8 cellular contexts compared by ENCODE assay signal in genomic region chr7:151082151-151083070, GRCh38. TPM values are rescaled to one million over a fixed set of nuclear protein-coding genes. Genes with fewer than 3 reads are reported as not detected.
DNase-seq lines count a peak whose midpoint lies in the region; ATAC-seq and TF ChIP-seq lines count a peak whose summit lies in the region.

No MANE protein-coding gene starts in this region.

- H3K4me1 Mint-ChIP-seq in activated CD8-positive, alpha-beta memory T cell treated with anti-CD3 and anti-CD28 coated beads, Interleukin-2, amount 10 ng/mL, durations not matched to agents 7 days and 5 days = peaks cover 50% of the 10 kb centered on the region

- in situ Hi-C loops in astrocyte of the cerebellum (cut with HindIII; ENCODE audit: low sequenced_read_pairs) = no loop called here

- H3K27ac Mint-ChIP-seq in activated CD8-positive, alpha-beta memory T cell treated with anti-CD3 and anti-CD28 coated beads, Interleukin-2, amount 10 ng/mL, durations not matched to agents 7 days and 5 days = peak overlapping the region; percentile 94

- H3K4me3 ChIP-seq in astrocyte of the cerebellum (ENCODE audit: low read depth, low read length) (peak overlapping the region; percentile 93), right lobe of liver (peak overlapping the region; percentile 83 to 99 (median 93)), tibial nerve (peak overlapping the region; percentile 67 to 93 (median 76))

- H3K4me3 Mint-ChIP-seq in activated CD8-positive, alpha-beta memory T cell treated with anti-CD3 and anti-CD28 coated beads, Interleukin-2, amount 10 ng/mL, durations not matched to agents 7 days and 5 days = peak overlapping the region; percentile 95

- intact Hi-C loops in right lobe of liver (cut with DNase I) = no loop called here

- no peak for ATAC-seq in activated CD8-positive, alpha-beta memory T cell treated with anti-CD3 and anti-CD28 coated beads, Interleukin-2, amount 10 ng/mL, durations not matched to agents 7 days and 5 days
- no peak for ATAC-seq in right lobe of liver
- no peak for ATAC-seq in HG02973 (IDR thresholded peaks at IDR 0.05; ENCODE audit: unreplicated experiment)
- ATAC-seq in HG03460 (IDR thresholded peaks at IDR 0.05; ENCODE audit: unreplicated experiment) = no peak

- H3K27me3 ChIP-seq in right lobe of liver (no peaks in the 10 kb centered on the region), tibial nerve (no peaks in the 10 kb centered on the region)

- no peak for TF ChIP-seq POLR2A in right lobe of liver (IDR thresholded peaks at IDR 0.05)
- no peak for TF ChIP-seq POLR2A in tibial nerve (IDR thresholded peaks at IDR 0.05)

- TF ChIP-seq CTCF in astrocyte of the cerebellum (IDR thresholded peaks at IDR 0.05; ENCODE audit: low read depth, low read length, missing control alignments) (no peak), right lobe of liver (IDR thresholded peaks at IDR 0.05) (no peak), tibial nerve (IDR thresholded peaks at IDR 0.05) (no peak)

- 7% methylated on average over 12 of the region's 42 CpGs for WGBS in right lobe of liver (ENCODE audit: insufficient coverage, low coverage, low lambda C conversion rate, missing lambda C conversion rate)
- WGBS in tibial nerve, 2 donors = 44 to 55% methylated on average over 41 of the region's 42 CpGs

- TF ChIP-seq EP300 in tibial nerve (IDR thresholded peaks at IDR 0.05) = no peak

- no peaks in the 10 kb centered on the region for H3K36me3 ChIP-seq in right lobe of liver
- H3K36me3 ChIP-seq in tibial nerve = peaks cover 0 to 12% (median 0%) of the 10 kb centered on the region in 3 donors

- H3K4me1 ChIP-seq in right lobe of liver (peaks cover 0 to 37% (median 16%) of the 10 kb centered on the region in 4 donors), tibial nerve (peaks cover 0 to 71% (median 42%) of the 10 kb centered on the region in 4 donors)

- H3K27ac ChIP-seq in right lobe of liver = peak overlapping the region; percentile 80 to 90 (median 90)
- peak overlapping the region; percentile 92 to 99 (median 98) for H3K27ac ChIP-seq in tibial nerve

- CTCF ChIA-PET in activated CD8-positive, alpha-beta memory T cell treated with anti-CD3 and anti-CD28 coated beads, Interleukin-2, amount 10 ng/mL, durations not matched to agents 7 days and 5 days (lab: Charles Lee) = interaction anchor here (1.1 to 3.4 kb wide), 6 partner anchors 22 to 64 kb away, joined by 3 to 15 read pairs (median 4); partner anchors contain the start of gene ABCB8

- DNase-seq in activated CD8-positive, alpha-beta memory T cell treated with anti-CD3 and anti-CD28 coated beads, Interleukin-2, amount 10 ng/mL, durations not matched to agents 7 days and 5 days = no peak
- DNase-seq in activated CD8-positive, alpha-beta memory T cell treated with anti-CD3 and anti-CD28 coated beads for 24 hours = no peak
- DNase-seq in astrocyte of the cerebellum (ENCODE audit: low read depth) = no peak
- peak in 1 of 3 donors; percentile 49 for DNase-seq in right lobe of liver
- no peak for DNase-seq in tibial nerve (ENCODE audit: low spot score in 2 of 2)
- DNase-seq in effector CD4-positive, alpha-beta T cell = no peak

- H3K9me3 ChIP-seq in right lobe of liver (no peaks in the 10 kb centered on the region), tibial nerve (no peaks in the 10 kb centered on the region)

- peaks cover 11% of the 10 kb centered on the region for H3K27me3 Mint-ChIP-seq in activated CD8-positive, alpha-beta memory T cell treated with anti-CD3 and anti-CD28 coated beads, Interleukin-2, amount 10 ng/mL, durations not matched to agents 7 days and 5 days

- no peaks in the 10 kb centered on the region for H3K9me3 Mint-ChIP-seq in activated CD8-positive, alpha-beta memory T cell treated with anti-CD3 and anti-CD28 coated beads, Interleukin-2, amount 10 ng/mL, durations not matched to agents 7 days and 5 days (ENCODE audit: low read depth)

- H3K36me3 Mint-ChIP-seq in activated CD8-positive, alpha-beta memory T cell treated with anti-CD3 and anti-CD28 coated beads, Interleukin-2, amount 10 ng/mL, durations not matched to agents 7 days and 5 days = peaks cover 4% of the 10 kb centered on the region

RNA-seq across cellular contexts. Expression of gene TMUB1, which starts 0.9 kb away (rescaled TPM):
- total RNA-seq in activated CD8-positive, alpha-beta memory T cell treated with anti-CD3 and anti-CD28 coated beads, Interleukin-2, amount 10 ng/mL, durations not matched to agents 7 days and 5 days = 10 to 100 TPM; 83.1 to 85.7 TPM
- total RNA-seq in right lobe of liver (10 to 100 TPM; 27.7 to 63.1 (median 41.8) TPM), tibial nerve (10 to 100 TPM; 24.3 to 61.5 (median 33.8) TPM)

RNA-seq across cellular contexts. Expression of gene FASTK, which starts 1.8 kb away (rescaled TPM):
- 10 to 100 TPM; 77.7 to 79.5 TPM for total RNA-seq in activated CD8-positive, alpha-beta memory T cell treated with anti-CD3 and anti-CD28 coated beads, Interleukin-2, amount 10 ng/mL, durations not matched to agents 7 days and 5 days
- total RNA-seq in right lobe of liver (10 to 100 TPM; 33.4 to 48.8 (median 43.9) TPM), tibial nerve (100 to 1,000 TPM in 1 of 4 donors, 10 to 100 TPM in 3; 69.9 to 139 (median 79.7) TPM)

RNA-seq across cellular contexts. Expression of gene AGAP3, which starts 3.9 kb away (rescaled TPM):
- total RNA-seq in activated CD8-positive, alpha-beta memory T cell treated with anti-CD3 and anti-CD28 coated beads, Interleukin-2, amount 10 ng/mL, durations not matched to agents 7 days and 5 days = 10 to 100 TPM; 30.0 to 36.2 TPM
- total RNA-seq in right lobe of liver (10 to 100 TPM; 36.3 to 44.3 (median 39.5) TPM), tibial nerve (100 to 1,000 TPM in 2 of 4 donors, 10 to 100 TPM in 2; 40.0 to 114 (median 87.2) TPM)

RNA-seq across cellular contexts. Expression of gene SLC4A2, which starts 23.0 kb away (rescaled TPM):
- total RNA-seq in activated CD8-positive, alpha-beta memory T cell treated with anti-CD3 and anti-CD28 coated beads, Interleukin-2, amount 10 ng/mL, durations not matched to agents 7 days and 5 days = 100 to 1,000 TPM; 114 to 121 TPM
- total RNA-seq in right lobe of liver = 100 to 1,000 TPM in 4 of 6 experiments, 10 to 100 TPM in 2; 74.0 to 140 (median 106) TPM
- 100 to 1,000 TPM in 1 of 4 donors, 10 to 100 TPM in 3; 74.3 to 111 (median 91.4) TPM for total RNA-seq in tibial nerve

RNA-seq across cellular contexts. Expression of gene CDK5, which starts 24.7 kb away (rescaled TPM):
- 10 to 100 TPM; 18.1 to 24.4 TPM for total RNA-seq in activated CD8-positive, alpha-beta memory T cell treated with anti-CD3 and anti-CD28 coated beads, Interleukin-2, amount 10 ng/mL, durations not matched to agents 7 days and 5 days
- total RNA-seq in right lobe of liver (1 to 10 TPM; 5.0 to 9.6 (median 6.1) TPM), tibial nerve (10 to 100 TPM in 1 of 4 donors, 1 to 10 TPM in 3; 3.6 to 13.1 (median 7.1) TPM)
